ENCODE assay signal across 8 cellular contexts in genomic region chr5:93532370-93532769, GRCh38. TPM values are rescaled to one million over a fixed set of nuclear protein-coding genes. Genes with fewer than 3 reads are reported as not detected.
DNase-seq lines count a peak whose midpoint lies in the region; ATAC-seq and TF ChIP-seq lines count a peak whose summit lies in the region.
"Had no signal": no experiment of that assay in that cellular context is flagged by ENCODE, and none has a peak within 500 bp of the region (broad histone marks: within the 10 kb centered on the region; RNA-seq: fewer than 3 reads in every experiment).

No MANE protein-coding gene starts in this region.

- DNase-seq in M059J (ENCODE audit: low read depth), result peak; percentile 86
- DNase-seq in dedifferentiated amniotic fluid mesenchymal stem cell (ENCODE audit: extremely low spot score), result peak; percentile 76
- peak; percentile 71 to 86 for DNase-seq in lower leg skin (ENCODE audit: low spot score in 2 of 2)
- peak; percentile 84 for DNase-seq in ureter (ENCODE audit: low spot score)
- no peak for DNase-seq in GM19240 (ENCODE audit: insufficient read length, low spot score)
- DNase-seq in DMS53 (lab: John Stamatoyannopoulos, UW), result no peak
- DNase-seq: stimulated activated naive CD8-positive, alpha-beta T cell treated with anti-CD3 and anti-CD28 coated beads, Interleukin-15, Interleukin-2, amounts not matched to agents 100 U/mL and 50 U/mL, for 24 hours had no signal

- no peak for TF ChIP-seq POLR2A in lower leg skin (IDR thresholded peaks at IDR 0.05)

- H3K4me3 ChIP-seq in lower leg skin (ENCODE audit: low read depth, poor library complexity, severe bottlenecking), result no peak overlapping the region

- no peak for ATAC-seq in HG03342 (IDR thresholded peaks at IDR 0.05; ENCODE audit: unreplicated experiment)
- ATAC-seq: stimulated activated naive CD8-positive, alpha-beta T cell treated with anti-CD3 and anti-CD28 coated beads, Interleukin-15, Interleukin-2, amounts not matched to agents 100 U/mL and 50 U/mL, for 24 hours had no signal

- no peak for TF ChIP-seq CTCF in lower leg skin (IDR thresholded peaks at IDR 0.05)

- WGBS in lower leg skin, 2 donors, result 10 to 14% methylated on average over 4 of the region's 4 CpGs

- intact Hi-C loops in lower leg skin (cut with DNase I; ENCODE audit: low total_unique reads), result no loop called here

RNA-seq across cellular contexts. Expression of gene NR2F1-AS1, which starts 48.6 kb away (rescaled TPM):
- 25.2 and 34.4 TPM in 2 replicates for total RNA-seq in M059J (2014; rRNA removed; shearing (Covaris generic))
- total RNA-seq in lower leg skin, result 1 to 10 TPM in 2 of 4 donors, under 1 TPM in 1, not detected in 1; 0.30 to 1.7 (median 1.0) TPM
- 18.8 TPM for total RNA-seq in ureter

RNA-seq across cellular contexts. Expression of gene NR2F1, which starts 50.7 kb away (rescaled TPM):
- 36.3 and 67.9 TPM in 2 replicates for total RNA-seq in M059J (2014; rRNA removed; shearing (Covaris generic))
- total RNA-seq in lower leg skin (1 to 10 TPM in 3 of 4 donors, under 1 TPM in 1; 0.72 to 5.9 (median 2.7) TPM), ureter (64.4 TPM)

Comparison
In these comparisons a context has a peak if more than half of its experiments do, and no peak if none do; other contexts are left out.
1. DNase-seq: peak in M059J (single experiment), dedifferentiated amniotic fluid mesenchymal stem cell (single experiment), lower leg skin (2 of 2) and ureter (single experiment); none in GM19240 (single experiment) and DMS53 (single experiment).